Comparison of ENCODE assay signal across 9 cellular contexts in the genomic region with DNA sequence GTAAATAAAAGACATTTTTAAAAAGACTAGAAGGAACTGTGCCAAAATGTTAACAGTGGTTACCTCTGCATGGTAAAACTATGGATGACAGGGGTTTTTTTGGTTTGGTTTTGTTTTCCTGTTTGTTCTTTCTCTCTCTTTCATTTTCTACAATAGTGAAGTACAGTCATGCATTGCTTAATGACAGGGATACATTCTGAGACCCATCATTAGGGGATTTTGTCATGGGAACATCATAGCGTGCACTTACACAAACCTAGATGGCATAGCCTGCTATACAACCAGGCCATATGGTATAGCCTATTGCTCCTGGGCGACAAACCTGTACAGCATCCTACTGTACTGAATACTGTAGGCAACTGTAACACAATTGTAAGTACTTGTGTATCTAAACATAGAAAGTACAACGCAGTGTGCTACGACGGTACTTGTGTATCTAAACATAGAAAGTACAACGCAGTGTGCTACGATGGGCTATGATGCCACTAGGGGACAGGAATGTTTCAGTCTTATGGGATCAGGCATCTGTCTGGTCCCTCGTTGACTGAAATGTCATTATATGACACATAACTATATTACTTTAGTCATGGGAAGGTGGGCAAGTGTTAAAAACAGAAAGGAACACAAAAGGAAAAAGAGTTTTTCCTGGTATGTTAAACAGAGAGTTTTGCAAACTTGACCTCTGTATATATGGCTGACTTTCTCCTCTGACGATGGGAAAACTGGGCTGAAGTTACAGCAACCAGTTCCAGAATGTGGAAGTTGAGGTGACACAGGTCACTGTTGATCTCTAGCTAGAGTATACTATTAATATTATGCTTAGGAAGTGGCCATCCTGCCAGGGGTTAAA. TPM values are rescaled to one million over a fixed set of nuclear protein-coding genes. Genes with fewer than 3 reads are reported as not detected.
A peak's percentile ranks its signal among the peaks of the same experiment; 100 is the strongest.
DNase-seq lines count a peak whose midpoint lies in the region; ATAC-seq and TF ChIP-seq lines count a peak whose summit lies in the region.
"Had no signal": no experiment of that assay in that cellular context is flagged by ENCODE, and none has a peak within 500 bp of the region (broad histone marks: within the 10 kb centered on the region; RNA-seq: fewer than 3 reads in every experiment).

No MANE protein-coding gene starts in this region.

- intact Hi-C loops in left ventricle myocardium inferior (cut with micrococcal nuclease) (no loop called here), ascending aorta (cut with DNase I) (no loop called here)

- DNase-seq in NCI-H2227 (lab: John Stamatoyannopoulos, UW; ENCODE audit: unreplicated experiment) (peak; percentile 7), left ventricle myocardium inferior (no peak), kidney tubule cell (ENCODE audit: low spot score) (no peak), NCI-H1105 treated with DMSO at 0.1 percent for 48 hours (lab: John Stamatoyannopoulos, UW) (no peak), ascending aorta (ENCODE audit: low spot score in 2 of 2) (no peak)
- DNase-seq: amniotic stem cell had no signal

- peaks cover 13% of the 10 kb centered on the region for H3K4me1 ChIP-seq in left ventricle myocardium inferior
- H3K4me1 ChIP-seq in gastroesophageal sphincter = no peaks in the 10 kb centered on the region
- no peaks in the 10 kb centered on the region for H3K4me1 ChIP-seq in ascending aorta

- TF ChIP-seq CTCF in left ventricle myocardium inferior (IDR thresholded peaks at IDR 0.05; ENCODE audit: borderline replicate concordance) = peak; percentile 28
- TF ChIP-seq CTCF in gastroesophageal sphincter (IDR thresholded peaks at IDR 0.05) = no peak
- no peak for TF ChIP-seq CTCF in ascending aorta (IDR thresholded peaks at IDR 0.05)

- no peak for TF ChIP-seq POLR2A in gastroesophageal sphincter (IDR thresholded peaks at IDR 0.05)

- H3K27ac ChIP-seq in left ventricle myocardium inferior (replicated peaks) = peak overlapping the region; percentile 27
- no peak overlapping the region for H3K27ac ChIP-seq in gastroesophageal sphincter
- no peak overlapping the region for H3K27ac ChIP-seq in ascending aorta

- TF ChIP-seq EP300 in gastroesophageal sphincter (IDR thresholded peaks at IDR 0.05) = no peak

- H3K4me3 ChIP-seq in left ventricle myocardium inferior (no peak overlapping the region), gastroesophageal sphincter (no peak overlapping the region), ascending aorta (no peak overlapping the region)

- H3K9me3 ChIP-seq in left ventricle myocardium inferior (replicated peaks) = peaks cover 4% of the 10 kb centered on the region
- H3K9me3 ChIP-seq in gastroesophageal sphincter = no peaks in the 10 kb centered on the region
- H3K9me3 ChIP-seq in ascending aorta = no peaks in the 10 kb centered on the region

- H3K36me3 ChIP-seq in left ventricle myocardium inferior = no peaks in the 10 kb centered on the region
- no peaks in the 10 kb centered on the region for H3K36me3 ChIP-seq in gastroesophageal sphincter
- H3K36me3 ChIP-seq in ascending aorta = no peaks in the 10 kb centered on the region

- 71 to 80% methylated on average over 9 of the region's 9 CpGs for WGBS in gastroesophageal sphincter (ENCODE audit: low coverage in 1 of 2), 2 donors

- ATAC-seq in GM18508 (IDR thresholded peaks at IDR 0.05; ENCODE audit: insufficient read depth, unreplicated experiment) (peak; percentile 44), GM21423 (IDR thresholded peaks at IDR 0.05; ENCODE audit: unreplicated experiment) (peak; percentile 42), gastroesophageal sphincter (no peak)

- H3K27me3 ChIP-seq in left ventricle myocardium inferior (ENCODE audit: low read depth) (no peaks in the 10 kb centered on the region), gastroesophageal sphincter (no peaks in the 10 kb centered on the region), ascending aorta (no peaks in the 10 kb centered on the region)

RNA-seq across cellular contexts. Expression of gene ADAM19, which starts 7.4 kb away (rescaled TPM):
- total RNA-seq in left ventricle myocardium inferior (17.7 TPM), gastroesophageal sphincter (10 to 100 TPM; 19.3 to 38.5 (median 31.2) TPM), ascending aorta (11.7 TPM)
